Comparison of ENCODE assay signal across 17 cellular contexts in the genomic region with DNA sequence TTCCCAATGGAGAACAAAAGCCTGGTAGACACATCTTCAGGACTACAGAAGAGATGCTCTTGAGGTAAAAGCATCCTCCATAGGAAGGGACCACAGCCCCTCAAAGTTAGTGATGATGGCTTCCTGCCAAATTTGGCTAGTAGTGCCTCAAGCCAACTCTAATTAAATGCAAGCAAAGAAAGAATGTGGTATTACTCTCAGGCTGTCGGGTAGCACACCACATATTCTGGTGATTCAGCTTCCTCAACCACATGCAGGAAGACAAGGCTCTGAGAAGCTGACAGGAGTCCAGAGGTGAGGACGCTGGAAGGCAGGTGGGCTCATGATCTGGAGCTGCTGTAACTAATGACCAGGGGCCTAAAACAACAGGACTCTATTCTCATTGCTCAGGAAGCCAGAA. TPM values are rescaled to one million over a fixed set of nuclear protein-coding genes. Genes with fewer than 3 reads are reported as not detected.
A peak's percentile ranks its signal among the peaks of the same experiment; 100 is the strongest.
DNase-seq lines count a peak whose midpoint lies in the region; TF ChIP-seq lines count a peak whose summit lies in the region.
"Had no signal": no experiment of that assay in that cellular context is flagged by ENCODE, and none has a peak within 500 bp of the region (broad histone marks: within the 10 kb centered on the region; RNA-seq: fewer than 3 reads in every experiment).

No MANE protein-coding gene starts in this region.

- no peak overlapping the region for H3K4me3 ChIP-seq in AG04450 (ENCODE audit: low read depth, low read length)
- peak overlapping the region; percentile 49 for H3K4me3 ChIP-seq in GM23248
- H3K4me3 ChIP-seq in astrocyte of the cerebellum (ENCODE audit: low read depth, low read length) = no peak overlapping the region
- H3K4me3 ChIP-seq in mesenchymal stem cell (ENCODE audit: insufficient read depth in 1 of 2, low read depth in 1 of 2, low read length in 2 of 2) = peak overlapping the region in 1 of 2 experiments; percentile 66
- no peak overlapping the region for H3K4me3 ChIP-seq in dorsolateral prefrontal cortex
- H3K4me3 ChIP-seq: prostate gland had no signal

- H3K18ac ChIP-seq in mesenchymal stem cell (ENCODE audit: low read depth in 1 of 2, low read length in 2 of 2) = peak overlapping the region in 1 of 2 experiments; percentile 52

- H2BK5ac ChIP-seq in mesenchymal stem cell (ENCODE audit: low read depth, low read length, poor library complexity, severe bottlenecking) = no peak overlapping the region

- H3K4me1 Mint-ChIP-seq in activated naive CD8-positive, alpha-beta T cell treated with anti-CD3 and anti-CD28 coated beads for 36 hours = peaks cover 2% of the 10 kb centered on the region

- H3K4me2 ChIP-seq in GM23248 (ENCODE audit: unreplicated experiment) (peak overlapping the region; percentile 75), mesenchymal stem cell (ENCODE audit: low read length, poor library complexity, severe bottlenecking) (no peak overlapping the region)

- H3K4me1 ChIP-seq in GM23248 (ENCODE audit: insufficient read depth) (peaks cover 38% of the 10 kb centered on the region), mesenchymal stem cell (ENCODE audit: control insufficient read depth, insufficient read depth, low read depth, low read length) (peaks cover 17% of the 10 kb centered on the region)
- H3K4me1 ChIP-seq: prostate gland had no signal

- peak overlapping the region; percentile 52 for H4K8ac ChIP-seq in mesenchymal stem cell (ENCODE audit: low read length)

- no peaks in the 10 kb centered on the region for H3K9me2 ChIP-seq in GM23248 (ENCODE audit: insufficient read depth)

- no peak overlapping the region for H2BK15ac ChIP-seq in mesenchymal stem cell (ENCODE audit: low read depth, poor library complexity, severe bottlenecking)

- no peak overlapping the region for H3K4ac ChIP-seq in mesenchymal stem cell (ENCODE audit: low read depth in 1 of 2, low read length in 2 of 2)

- peaks cover 35% of the 10 kb centered on the region for H3K27me3 Mint-ChIP-seq in activated naive CD8-positive, alpha-beta T cell treated with anti-CD3 and anti-CD28 coated beads for 36 hours

- H3K23ac ChIP-seq in mesenchymal stem cell (ENCODE audit: low read length in 2 of 2) = no peak overlapping the region

- no peaks in the 10 kb centered on the region for H3K9me3 Mint-ChIP-seq in activated naive CD8-positive, alpha-beta T cell treated with anti-CD3 and anti-CD28 coated beads for 36 hours
- H3K9me3 Mint-ChIP-seq: activated naive CD4-positive, alpha-beta T cell treated with anti-CD3 and anti-CD28 coated beads for 36 hours; CD4-positive, alpha-beta T cell; H9 had no signal

- H2AFZ ChIP-seq in GM23248 (no peak overlapping the region; the same call in 1 of the 2 replicates), mesenchymal stem cell (ENCODE audit: low read depth, low read length) (no peak overlapping the region)

- peak overlapping the region; percentile 53 for H3K27ac ChIP-seq in AG04450 (ENCODE audit: low read depth, low read length)
- peak overlapping the region; percentile 70 for H3K27ac ChIP-seq in GM23248
- no peak overlapping the region for H3K27ac ChIP-seq in mesenchymal stem cell (ENCODE audit: low read length, poor library complexity, severe bottlenecking)
- H3K27ac ChIP-seq in dorsolateral prefrontal cortex = peak overlapping the region in 14 of 59 donors; percentile 12 to 69 (median 40)

- H2AK5ac ChIP-seq in mesenchymal stem cell (ENCODE audit: low read length, severe bottlenecking) = no peak overlapping the region

- no peak overlapping the region for H3K27ac Mint-ChIP-seq in activated naive CD8-positive, alpha-beta T cell treated with anti-CD3 and anti-CD28 coated beads for 36 hours
- H3K27ac Mint-ChIP-seq: activated naive CD4-positive, alpha-beta T cell treated with anti-CD3 and anti-CD28 coated beads for 36 hours; CD4-positive, alpha-beta T cell; H9 had no signal

- no peaks in the 10 kb centered on the region for H4K20me1 ChIP-seq in GM23248 (ENCODE audit: insufficient read depth)

- H3K79me1 ChIP-seq in mesenchymal stem cell (replicated peaks; ENCODE audit: low read length, poor library complexity, severe bottlenecking) = no peaks in the 10 kb centered on the region

- CTCF ChIA-PET in AG04450 (lab: Charles Lee) = interaction anchor here (0.6 kb wide), 1 partner anchor 325 kb away, joined by 3 read pairs; no protein-coding TSS in a partner anchor

- peak overlapping the region; percentile 54 for H2BK120ac ChIP-seq in mesenchymal stem cell (ENCODE audit: low read depth, low read length)

- H3K36me3 ChIP-seq in GM23248 (ENCODE audit: low read depth) (no peaks in the 10 kb centered on the region), mesenchymal stem cell (ENCODE audit: control insufficient read depth in 1 of 2, insufficient read depth in 2 of 2, low read depth in 1 of 2, low read length in 2 of 2) (no peaks in the 10 kb centered on the region)
- H3K36me3 ChIP-seq: prostate gland had no signal

- DNase-seq in AG04450 (ENCODE audit: low read depth, low spot score) (no peak), GM23248 (peak; percentile 67), astrocyte of the cerebellum (ENCODE audit: low read depth) (peak; percentile 79), mesenchymal stem cell (no peak), NAMALWA (ENCODE audit: low spot score) (no peak), dorsolateral prefrontal cortex (no peak)
- no peak for DNase-seq in activated naive CD8-positive, alpha-beta T cell treated with anti-CD3 and anti-CD28 coated beads for 36 hours
- DNase-seq in stimulated activated CD8-positive, alpha-beta memory T cell treated with anti-CD3 and anti-CD28 coated beads, Interleukin-4, amount 100 ng/mL, for 48 hours = no peak
- DNase-seq: activated naive CD4-positive, alpha-beta T cell treated with anti-CD3 and anti-CD28 coated beads for 36 hours; CD4-positive, alpha-beta T cell; erythroblast; GF-D8; H9; NCI-H1436; NCI-H526; stimulated activated CD4-positive, alpha-beta T cell treated with anti-CD3 and anti-CD28 coated beads, Interleukin-2, amount 100 ng/mL, for 24 hours had no signal

- H3K4me3 Mint-ChIP-seq in activated naive CD8-positive, alpha-beta T cell treated with anti-CD3 and anti-CD28 coated beads for 36 hours = no peak overlapping the region
- H3K4me3 Mint-ChIP-seq: activated naive CD4-positive, alpha-beta T cell treated with anti-CD3 and anti-CD28 coated beads for 36 hours; CD4-positive, alpha-beta T cell; H9 had no signal

- H3K9ac ChIP-seq in GM23248 = peak overlapping the region; percentile 57
- peak overlapping the region; percentile 80 for H3K9ac ChIP-seq in mesenchymal stem cell (ENCODE audit: low read length)

- no peak for TF ChIP-seq CTCF in AG04450 (IDR thresholded peaks at IDR 0.05; ENCODE audit: low read depth, low read length)
- no peak for TF ChIP-seq CTCF in astrocyte of the cerebellum (IDR thresholded peaks at IDR 0.05; ENCODE audit: low read depth, low read length, missing control alignments)
- TF ChIP-seq CTCF in dorsolateral prefrontal cortex (IDR thresholded peaks at IDR 0.05 in 54 of 56, conservative IDR thresholded peaks at IDR 0.05 in 2 of 56; ENCODE audit: low read depth in 1 of 56, partially characterized antibody in 56 of 56) = no peak

- H2BK12ac ChIP-seq in mesenchymal stem cell (ENCODE audit: low read length in 2 of 2) = peak overlapping the region; percentile 28 to 37

- 28 to 32% methylated on average over 2 of the region's 2 CpGs for WGBS in GM23248 (ENCODE audit: low coverage in 1 of 2, low lambda C conversion rate in 2 of 2, missing lambda C conversion rate in 2 of 2), 2 experiments
- WGBS in mesenchymal stem cell = 69% methylated on average over 2 of the region's 2 CpGs

- H3K36me3 Mint-ChIP-seq in activated naive CD8-positive, alpha-beta T cell treated with anti-CD3 and anti-CD28 coated beads for 36 hours = no peaks in the 10 kb centered on the region

- no peak overlapping the region for H4K91ac ChIP-seq in mesenchymal stem cell (ENCODE audit: low read length)

- H3K9me3 ChIP-seq in AG04450 (ENCODE audit: control insufficient read depth, insufficient read depth, low read length) (peaks cover 6% of the 10 kb centered on the region), GM23248 (ENCODE audit: low read depth) (no peaks in the 10 kb centered on the region), mesenchymal stem cell (ENCODE audit: control insufficient read depth, low read length) (no peaks in the 10 kb centered on the region)
- H3K9me3 ChIP-seq: prostate gland had no signal

- POLR2A ChIA-PET in AG04450 (lab: Yijun Ruan, JAX) = no interaction called here

- in situ Hi-C loops in GM23248 (cut with MboI) = no loop called here
- in situ Hi-C loops in astrocyte of the cerebellum (cut with HindIII; ENCODE audit: low sequenced_read_pairs) = no loop called here

- intact Hi-C loops in dorsolateral prefrontal cortex (cut with DNase I) = no loop called here

- peaks cover 19% of the 10 kb centered on the region for H3K27me3 ChIP-seq in AG04450 (ENCODE audit: control insufficient read depth, insufficient read depth, low read length)
- no peaks in the 10 kb centered on the region for H3K27me3 ChIP-seq in GM23248 (replicated peaks; ENCODE audit: insufficient read depth)
- H3K27me3 ChIP-seq in mesenchymal stem cell (ENCODE audit: control insufficient read depth in 1 of 2, insufficient read depth in 1 of 2, low read length in 2 of 2) = peaks cover 0 to 13% of the 10 kb centered on the region in 2 experiments
- H3K27me3 ChIP-seq in dorsolateral prefrontal cortex = no peaks in the 10 kb centered on the region

- no peaks in the 10 kb centered on the region for H3K79me2 ChIP-seq in GM23248 (ENCODE audit: insufficient read depth)

- no peak overlapping the region for H3K14ac ChIP-seq in mesenchymal stem cell (ENCODE audit: low read length in 2 of 2)

- peaks cover 36% of the 10 kb centered on the region for H3F3A ChIP-seq in GM23248 (ENCODE audit: insufficient read depth)

RNA-seq across cellular contexts. Expression of gene S1PR3, which starts 37.2 kb away (rescaled TPM):
- polyA plus RNA-seq in AG04450 (2011; rRNA removed) (33.1 and 40.3 TPM in 2 replicates), GM23248 (2016; fragmentation: Nextera tagmentation; extraction: Ambion mirVana) (11.8 and 11.9 TPM in 2 replicates)
- 50.7 and 58.2 TPM in 2 replicates for polyA minus RNA-seq in AG04450 (2011; rRNA and poly(A)+ RNA removed)
- 15.8 and 16.9 TPM in 2 replicates for total RNA-seq in GM23248 (2014; rRNA removed; shearing (Covaris generic))
- polyA plus RNA-seq in mesenchymal stem cell (2013, experiment 1 of 2) = 71.1 TPM
- polyA plus RNA-seq in mesenchymal stem cell (2013, experiment 2 of 2) = 71.6 TPM
- under 1 TPM; 0.23 to 0.38 TPM for total RNA-seq in activated naive CD8-positive, alpha-beta T cell treated with anti-CD3 and anti-CD28 coated beads for 36 hours
- total RNA-seq in dorsolateral prefrontal cortex = 10 to 100 TPM in 37 of 120 experiments, 1 to 10 TPM in 83; 3.0 to 25.8 (median 8.4) TPM

Comparison
In these comparisons a context has a peak if more than half of its experiments do, and no peak if none do; other contexts are left out.
1. DNase-seq: peak in GM23248 (single experiment) and astrocyte of the cerebellum (single experiment); none in AG04450 (single experiment), mesenchymal stem cell (single experiment), NAMALWA (single experiment), activated naive CD8-positive, alpha-beta T cell treated with anti-CD3 and anti-CD28 coated beads for 36 hours (single experiment), stimulated activated CD8-positive, alpha-beta memory T cell treated with anti-CD3 and anti-CD28 coated beads, Interleukin-4, amount 100 ng/mL, for 48 hours (single experiment) and dorsolateral prefrontal cortex (0 of 10).